26 cellular contexts compared by ENCODE assay signal in the genomic region with DNA sequence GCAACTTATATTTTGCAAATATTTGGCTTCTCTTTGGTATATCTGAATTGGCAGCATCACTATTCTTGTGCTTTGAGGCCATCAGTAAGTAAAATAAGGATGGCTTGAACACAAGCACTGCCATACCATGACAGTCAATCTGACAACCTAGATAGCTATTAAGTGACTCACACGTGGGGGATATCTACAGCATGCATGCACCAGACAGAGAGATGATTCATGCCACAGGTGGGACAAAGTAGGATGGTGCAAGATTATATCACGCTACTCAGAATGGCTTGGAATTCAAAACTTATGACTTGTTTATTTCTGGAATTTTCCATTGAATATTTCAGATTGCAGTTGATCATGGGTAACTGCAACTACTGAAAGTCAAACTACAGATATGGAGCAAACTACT.
DNase-seq lines count a peak whose midpoint lies in the region; ATAC-seq, FAIRE-seq and TF ChIP-seq lines count a peak whose summit lies in the region.
"Had no signal": no experiment of that assay in that cellular context is flagged by ENCODE, and none has a peak within 500 bp of the region (broad histone marks: within the 10 kb centered on the region; RNA-seq: fewer than 3 reads in every experiment).

No MANE protein-coding gene starts in this region.

- H2BK12ac ChIP-seq in mesenchymal stem cell (ENCODE audit: low read length in 2 of 2) (no peak overlapping the region), neuronal stem cell (ENCODE audit: low read length) (no peak overlapping the region)

- H3K9ac ChIP-seq in PC-3 (ENCODE audit: low read length): no peak overlapping the region
- no peak overlapping the region for H3K9ac ChIP-seq in astrocyte (ENCODE audit: low read length)
- H3K9ac ChIP-seq in mesenchymal stem cell (ENCODE audit: low read length): no peak overlapping the region
- no peak overlapping the region for H3K9ac ChIP-seq in neuronal stem cell (ENCODE audit: low read depth, low read length, poor library complexity)

- H3K14ac ChIP-seq in mesenchymal stem cell (ENCODE audit: low read length in 2 of 2): no peak overlapping the region
- H3K14ac ChIP-seq in neuronal stem cell (ENCODE audit: low read length): no peak overlapping the region

- H2BK5ac ChIP-seq in mesenchymal stem cell (ENCODE audit: low read depth, low read length, poor library complexity, severe bottlenecking): no peak overlapping the region
- no peak overlapping the region for H2BK5ac ChIP-seq in neuronal stem cell (ENCODE audit: low read length)

- POLR2A ChIA-PET in PC-3 (lab: Charles Lee; ENCODE audit: unreplicated experiment): no interaction called here
- POLR2A ChIA-PET in activated CD8-positive, alpha-beta T cell treated with anti-CD3 and anti-CD28 coated beads for 36 hours (lab: Charles Lee): no interaction called here

- H4K8ac ChIP-seq in mesenchymal stem cell (ENCODE audit: low read length) (no peak overlapping the region), neuronal stem cell (ENCODE audit: low read depth, low read length) (no peak overlapping the region)

- H2AK5ac ChIP-seq in mesenchymal stem cell (ENCODE audit: low read length, severe bottlenecking) (no peak overlapping the region), neuronal stem cell (ENCODE audit: low read depth, low read length) (no peak overlapping the region)

- H3K79me1 ChIP-seq in mesenchymal stem cell (replicated peaks; ENCODE audit: low read length, poor library complexity, severe bottlenecking) (no peaks in the 10 kb centered on the region), neuronal stem cell (ENCODE audit: low read depth, low read length) (no peaks in the 10 kb centered on the region)

- no peaks in the 10 kb centered on the region for H3K36me3 Mint-ChIP-seq in astrocyte (ENCODE audit: low read depth, unreplicated experiment)
- no peaks in the 10 kb centered on the region for H3K36me3 Mint-ChIP-seq in activated CD8-positive, alpha-beta T cell treated with anti-CD3 and anti-CD28 coated beads for 36 hours (ENCODE audit: low read depth)

- no peaks in the 10 kb centered on the region for H3F3A ChIP-seq in PC-3 (ENCODE audit: low read length, unreplicated experiment)

- H3K27ac ChIP-seq in PC-3 (ENCODE audit: low read length) (no peak overlapping the region), astrocyte (ENCODE audit: low read depth, low read length) (no peak overlapping the region), mesenchymal stem cell (ENCODE audit: low read length, poor library complexity, severe bottlenecking) (no peak overlapping the region), neuronal stem cell (replicated peaks; ENCODE audit: low read length) (no peak overlapping the region)
- H3K27ac ChIP-seq: brain microvascular endothelial cell, C4-2B, coronary artery, heart right ventricle, lower lobe of right lung had no signal

- H2AFZ ChIP-seq in PC-3 (ENCODE audit: low read length) (no peak overlapping the region), astrocyte (ENCODE audit: low read depth, low read length) (no peak overlapping the region), mesenchymal stem cell (ENCODE audit: low read depth, low read length) (no peak overlapping the region), neuronal stem cell (ENCODE audit: low read length) (no peak overlapping the region)

- H3K4me3 ChIP-seq in PC-3 (ENCODE audit: low read length) (no peak overlapping the region), astrocyte (ENCODE audit: insufficient read depth, low read depth, low read length) (no peak overlapping the region), mesenchymal stem cell (ENCODE audit: insufficient read depth in 1 of 2, low read depth in 1 of 2, low read length in 2 of 2) (no peak overlapping the region), neuronal stem cell (ENCODE audit: low read length in 2 of 2) (no peak overlapping the region)
- H3K4me3 ChIP-seq: coronary artery, heart right ventricle, K562, lower lobe of right lung had no signal

- CTCF ChIA-PET in PC-3 (lab: Charles Lee): no interaction called here
- CTCF ChIA-PET in activated CD8-positive, alpha-beta T cell treated with anti-CD3 and anti-CD28 coated beads for 36 hours (lab: Charles Lee): no interaction called here

- no peak overlapping the region for H3K4ac ChIP-seq in mesenchymal stem cell (ENCODE audit: low read depth in 1 of 2, low read length in 2 of 2)
- H3K4ac ChIP-seq in neuronal stem cell (ENCODE audit: low read length): no peak overlapping the region

- no peaks in the 10 kb centered on the region for H3K36me3 ChIP-seq in PC-3 (ENCODE audit: low read depth, low read length)
- no peaks in the 10 kb centered on the region for H3K36me3 ChIP-seq in astrocyte (ENCODE audit: insufficient read depth, low read length)
- H3K36me3 ChIP-seq in mesenchymal stem cell (ENCODE audit: control insufficient read depth in 1 of 2, insufficient read depth in 2 of 2, low read depth in 1 of 2, low read length in 2 of 2): no peaks in the 10 kb centered on the region
- H3K36me3 ChIP-seq in neuronal stem cell (replicated peaks in 1 of 2; ENCODE audit: control insufficient read depth in 2 of 2, insufficient read depth in 2 of 2, low read length in 2 of 2): no peaks in the 10 kb centered on the region
- H3K36me3 ChIP-seq: brain microvascular endothelial cell, heart right ventricle, lower lobe of right lung had no signal

- H3K79me2 ChIP-seq in PC-3 (ENCODE audit: low read length) (no peaks in the 10 kb centered on the region), astrocyte (ENCODE audit: insufficient read depth, low read length) (no peaks in the 10 kb centered on the region)

- peaks cover 24% of the 10 kb centered on the region for H3K4me1 Mint-ChIP-seq in astrocyte (ENCODE audit: low read depth, unreplicated experiment)
- H3K4me1 Mint-ChIP-seq in activated CD8-positive, alpha-beta T cell treated with anti-CD3 and anti-CD28 coated beads for 36 hours (ENCODE audit: low read depth): no peaks in the 10 kb centered on the region
- H3K4me1 Mint-ChIP-seq: activated naive CD8-positive, alpha-beta T cell treated with anti-CD3 and anti-CD28 coated beads, Interleukin-2, amount 50 U/mL, for 24 hours had no signal

- no TSS peak for BruUV-seq in PC-3 (replicated peaks; lab: Mats Ljungman, UMichigan)

- H3K9me2 ChIP-seq in PC-3 (replicated peaks; ENCODE audit: low read length): no peaks in the 10 kb centered on the region

- H3K27me3 Mint-ChIP-seq in astrocyte (ENCODE audit: low read depth, unreplicated experiment): no peaks in the 10 kb centered on the region
- no peaks in the 10 kb centered on the region for H3K27me3 Mint-ChIP-seq in activated CD8-positive, alpha-beta T cell treated with anti-CD3 and anti-CD28 coated beads for 36 hours
- H3K27me3 Mint-ChIP-seq: activated naive CD8-positive, alpha-beta T cell treated with anti-CD3 and anti-CD28 coated beads, Interleukin-2, amount 50 U/mL, for 24 hours had no signal

- peak; percentile 45; the same call in 1 of the 2 replicates for ATAC-seq in PC-3
- no peak for ATAC-seq in activated CD8-positive, alpha-beta T cell treated with anti-CD3 and anti-CD28 coated beads for 36 hours
- ATAC-seq: activated naive CD8-positive, alpha-beta T cell treated with anti-CD3 and anti-CD28 coated beads, Interleukin-2, amount 50 U/mL, for 24 hours; heart right ventricle; K562; lower lobe of right lung had no signal

- H3K23ac ChIP-seq in mesenchymal stem cell (ENCODE audit: low read length in 2 of 2): no peak overlapping the region
- no peak overlapping the region for H3K23ac ChIP-seq in neuronal stem cell (ENCODE audit: low read depth, low read length, poor library complexity)

- no peak overlapping the region for H2BK120ac ChIP-seq in mesenchymal stem cell (ENCODE audit: low read depth, low read length)
- no peak overlapping the region for H2BK120ac ChIP-seq in neuronal stem cell (ENCODE audit: low read depth, low read length)

- intact Hi-C loops in PC-3 (cut with micrococcal nuclease): no loop called here
- intact Hi-C loops in activated CD8-positive, alpha-beta T cell treated with anti-CD3 and anti-CD28 coated beads for 36 hours (cut with micrococcal nuclease): no loop called here

- H3K4me1 ChIP-seq in PC-3 (ENCODE audit: insufficient read depth, low read length): peaks cover 26% of the 10 kb centered on the region
- no peaks in the 10 kb centered on the region for H3K4me1 ChIP-seq in astrocyte (ENCODE audit: insufficient read depth, low read length)
- no peaks in the 10 kb centered on the region for H3K4me1 ChIP-seq in mesenchymal stem cell (ENCODE audit: control insufficient read depth, insufficient read depth, low read depth, low read length)
- H3K4me1 ChIP-seq in neuronal stem cell (ENCODE audit: control insufficient read depth in 2 of 2, insufficient read depth in 1 of 2, low read depth in 1 of 2, low read length in 2 of 2): no peaks in the 10 kb centered on the region
- H3K4me1 ChIP-seq: heart right ventricle, lower lobe of right lung had no signal

- TF ChIP-seq CTCF in PC-3 (conservative IDR thresholded peaks at IDR 0.05; ENCODE audit: low read depth, low read length): no peak
- TF ChIP-seq CTCF in astrocyte (IDR thresholded peaks at IDR 0.05; ENCODE audit: insufficient read depth, low read depth, low read length): no peak
- no peak for TF ChIP-seq CTCF in activated CD8-positive, alpha-beta T cell treated with anti-CD3 and anti-CD28 coated beads for 36 hours (IDR thresholded peaks at IDR 0.05)

- H3K9me3 Mint-ChIP-seq in astrocyte (ENCODE audit: unreplicated experiment): no peaks in the 10 kb centered on the region
- H3K9me3 Mint-ChIP-seq in activated CD8-positive, alpha-beta T cell treated with anti-CD3 and anti-CD28 coated beads for 36 hours: peaks cover 4% of the 10 kb centered on the region
- H3K9me3 Mint-ChIP-seq: activated naive CD8-positive, alpha-beta T cell treated with anti-CD3 and anti-CD28 coated beads, Interleukin-2, amount 50 U/mL, for 24 hours had no signal

- peak overlapping the region; percentile 93 for H3K27ac Mint-ChIP-seq in astrocyte (ENCODE audit: unreplicated experiment)
- no peak overlapping the region for H3K27ac Mint-ChIP-seq in activated CD8-positive, alpha-beta T cell treated with anti-CD3 and anti-CD28 coated beads for 36 hours
- H3K27ac Mint-ChIP-seq: activated naive CD8-positive, alpha-beta T cell treated with anti-CD3 and anti-CD28 coated beads, Interleukin-2, amount 50 U/mL, for 24 hours; HFFc6 had no signal

- H3K9me3 ChIP-seq in PC-3 (ENCODE audit: low read length) (no peaks in the 10 kb centered on the region), astrocyte (ENCODE audit: insufficient read depth, low read depth, low read length) (no peaks in the 10 kb centered on the region), mesenchymal stem cell (ENCODE audit: control insufficient read depth, low read length) (no peaks in the 10 kb centered on the region), neuronal stem cell (replicated peaks in 1 of 2; ENCODE audit: control insufficient read depth in 2 of 2, insufficient read depth in 1 of 2, low read depth in 1 of 2, low read length in 2 of 2) (no peaks in the 10 kb centered on the region)
- H3K9me3 ChIP-seq: heart right ventricle, lower lobe of right lung had no signal

- DNase-seq in ELR (ENCODE audit: low read depth) (peak; percentile 0), PC-3 (peak; percentile 91), astrocyte (ENCODE audit: low read depth) (peak; percentile 66), mesenchymal stem cell (peak; percentile 45), NCI-H1930 (lab: John Stamatoyannopoulos, UW) (no peak), NCI-H128 (lab: John Stamatoyannopoulos, UW; ENCODE audit: unreplicated experiment) (no peak), neuronal stem cell (ENCODE audit: low spot score) (no peak)
- no peak for DNase-seq in activated CD8-positive, alpha-beta T cell treated with anti-CD3 and anti-CD28 coated beads for 36 hours
- DNase-seq: activated CD4-positive, alpha-beta T cell treated with anti-CD3 and anti-CD28 coated beads, Interleukin-2, amount 50 U/mL, for 1 hour; activated effector memory CD4-positive, alpha-beta T cell treated with anti-CD3 and anti-CD28 coated beads, Interleukin-2, amount 50 U/mL, for 16 hours; activated naive CD8-positive, alpha-beta T cell treated with anti-CD3 and anti-CD28 coated beads, Interleukin-2, amount 50 U/mL, for 24 hours; brain microvascular endothelial cell; heart right ventricle; HFFc6; lower lobe of right lung; NCI-H1048; NCI-H2029 treated with DMSO at 0.1 percent for 48 hours; NCI-H510A; nucleus accumbens; stimulated activated CD4-positive, alpha-beta T cell treated with anti-CD3 and anti-CD28 coated beads, Interleukin-12 subunit alpha, Interleukin-12 subunit beta, amount 100 ng/mL, for 4 hours; substantia nigra had no signal

- no peaks in the 10 kb centered on the region for H3K27me3 ChIP-seq in PC-3 (ENCODE audit: low read length)
- H3K27me3 ChIP-seq in astrocyte (ENCODE audit: insufficient read depth, low read length): no peaks in the 10 kb centered on the region
- no peaks in the 10 kb centered on the region for H3K27me3 ChIP-seq in mesenchymal stem cell (ENCODE audit: control insufficient read depth in 1 of 2, insufficient read depth in 1 of 2, low read length in 2 of 2)
- no peaks in the 10 kb centered on the region for H3K27me3 ChIP-seq in neuronal stem cell (ENCODE audit: control insufficient read depth in 3 of 3, insufficient read depth in 3 of 3, low read depth in 1 of 3, low read length in 3 of 3)
- H3K27me3 ChIP-seq: brain microvascular endothelial cell, heart right ventricle had no signal

- H2BK15ac ChIP-seq in mesenchymal stem cell (ENCODE audit: low read depth, poor library complexity, severe bottlenecking) (no peak overlapping the region), neuronal stem cell (ENCODE audit: low read length) (no peak overlapping the region)

- H3K4me3 Mint-ChIP-seq in astrocyte (ENCODE audit: unreplicated experiment): no peak overlapping the region
- no peak overlapping the region for H3K4me3 Mint-ChIP-seq in activated CD8-positive, alpha-beta T cell treated with anti-CD3 and anti-CD28 coated beads for 36 hours
- H3K4me3 Mint-ChIP-seq: activated naive CD8-positive, alpha-beta T cell treated with anti-CD3 and anti-CD28 coated beads, Interleukin-2, amount 50 U/mL, for 24 hours; HFFc6 had no signal

- no peak for FAIRE-seq in astrocyte (lab: Jason Lieb, UNC)
- FAIRE-seq: D721Med, GM18507, K562 had no signal

- H4K20me1 ChIP-seq in PC-3 (ENCODE audit: low read length) (no peaks in the 10 kb centered on the region), astrocyte (ENCODE audit: insufficient read depth, low read length) (no peaks in the 10 kb centered on the region)

- no peak overlapping the region for H3K18ac ChIP-seq in mesenchymal stem cell (ENCODE audit: low read depth in 1 of 2, low read length in 2 of 2)
- H3K18ac ChIP-seq in neuronal stem cell (ENCODE audit: low read length): no peak overlapping the region

- 9% methylated on average over 2 of the region's 2 CpGs for WGBS in mesenchymal stem cell
- WGBS in neuronal stem cell (ENCODE audit: extremely low coverage in 2 of 2, insufficient read length in 2 of 2, insufficient replicate concordance in 1 of 2), 2 donors: no CpG with 5 or more reads among the region's 2 CpGs

- no peak overlapping the region for H4K91ac ChIP-seq in mesenchymal stem cell (ENCODE audit: low read length)
- H4K91ac ChIP-seq in neuronal stem cell (ENCODE audit: low read depth, low read length, poor library complexity): no peak overlapping the region

- H3K4me2 ChIP-seq in PC-3 (ENCODE audit: low read length) (peak overlapping the region; percentile 34), astrocyte (ENCODE audit: low read length) (no peak overlapping the region), mesenchymal stem cell (ENCODE audit: low read length, poor library complexity, severe bottlenecking) (no peak overlapping the region), neuronal stem cell (ENCODE audit: insufficient read depth, low read length, poor library complexity, severe bottlenecking) (no peak overlapping the region)

Comparison
In these comparisons a context has a peak if more than half of its experiments do, and no peak if none do; other contexts are left out.
1. DNase-seq: peak in ELR (single experiment), PC-3 (single experiment), astrocyte (single experiment) and mesenchymal stem cell (single experiment); none in NCI-H1930 (0 of 2), NCI-H128 (single experiment), neuronal stem cell (single experiment) and activated CD8-positive, alpha-beta T cell treated with anti-CD3 and anti-CD28 coated beads for 36 hours (single experiment).